ENCODE assay signal across 13 cellular contexts in genomic region chr5:172952034-172952511, GRCh38. TPM values are rescaled to one million over a fixed set of nuclear protein-coding genes. Genes with fewer than 3 reads are reported as not detected.
DNase-seq lines count a peak whose midpoint lies in the region; ATAC-seq and TF ChIP-seq lines count a peak whose summit lies in the region.
"Had no signal": no experiment of that assay in that cellular context is flagged by ENCODE, and none has a peak within 500 bp of the region (broad histone marks: within the 10 kb centered on the region; RNA-seq: fewer than 3 reads in every experiment).

No MANE protein-coding gene starts in this region.

- DNase-seq in HCEC 1CT (peak; percentile 44), SW 1271 (lab: John Stamatoyannopoulos, UW) (peak; percentile 17 to 26), islet precursor cell (peak; percentile 60), uterus (no peak), GM13976 (ENCODE audit: low spot score) (no peak), NCI-H187 treated with DMSO at 0.1 percent for 48 hours (lab: John Stamatoyannopoulos, UW) (no peak)
- DNase-seq: activated T-cell treated with anti-CD3 and anti-CD28 coated beads for 4 hours, heart right ventricle, NCI-H1436 treated with DMSO at 0.1 percent for 48 hours, NCI-H510A had no signal

- intact Hi-C loops in uterus (cut with DNase I; ENCODE audit: low total_unique reads): no loop called here

- H3K36me3 ChIP-seq in uterus: no peaks in the 10 kb centered on the region

- ATAC-seq in HG03442 (IDR thresholded peaks at IDR 0.05; ENCODE audit: unreplicated experiment): no peak

- H3K27ac ChIP-seq in uterus: peak overlapping the region; percentile 41 to 81
- H3K27ac ChIP-seq: prostate gland, suprapubic skin had no signal

- TF ChIP-seq CTCF in uterus (IDR thresholded peaks at IDR 0.05) (no peak), GM13976 (IDR thresholded peaks at IDR 0.05; ENCODE audit: borderline replicate concordance, control extremely low read depth, extremely low read depth, insufficient read depth, missing control alignments) (no peak)

- in situ Hi-C loops in GM13976 (cut with MboI; ENCODE audit: low sequenced_read_pairs, unreplicated experiment): no loop called here

- no peaks in the 10 kb centered on the region for H3K4me1 ChIP-seq in uterus
- H3K4me1 ChIP-seq: prostate gland had no signal

- no peak for TF ChIP-seq POLR2A in uterus (IDR thresholded peaks at IDR 0.05)

- H3K4me3 ChIP-seq in uterus: no peak overlapping the region
- H3K4me3 ChIP-seq: heart right ventricle, prostate gland, suprapubic skin had no signal

- no peaks in the 10 kb centered on the region for H3K9me3 ChIP-seq in uterus
- H3K9me3 ChIP-seq: heart right ventricle, prostate gland, suprapubic skin had no signal

- no peaks in the 10 kb centered on the region for H3K27me3 ChIP-seq in uterus
- H3K27me3 ChIP-seq: heart right ventricle, suprapubic skin had no signal

RNA-seq across cellular contexts. Expression of gene RPL26L1, which starts 7.2 kb away (rescaled TPM):
- 10 to 100 TPM in 3 of 4 donors, 1 to 10 TPM in 1; 8.7 to 35.3 (median 21.1) TPM for total RNA-seq in uterus

RNA-seq across cellular contexts. Expression of gene ATP6V0E1, which starts 31.5 kb away (rescaled TPM):
- total RNA-seq in uterus: 100 to 1,000 TPM in 3 of 4 donors, 10 to 100 TPM in 1; 75.6 to 159 (median 137) TPM

Comparison
In these comparisons a context has a peak if more than half of its experiments do, and no peak if none do; other contexts are left out.
1. DNase-seq: peak in HCEC 1CT (single experiment), SW 1271 (2 of 2) and islet precursor cell (single experiment); none in uterus (0 of 2), GM13976 (single experiment) and NCI-H187 treated with DMSO at 0.1 percent for 48 hours (single experiment).